ENCODE assay signal across 2 cellular contexts in the genomic region with DNA sequence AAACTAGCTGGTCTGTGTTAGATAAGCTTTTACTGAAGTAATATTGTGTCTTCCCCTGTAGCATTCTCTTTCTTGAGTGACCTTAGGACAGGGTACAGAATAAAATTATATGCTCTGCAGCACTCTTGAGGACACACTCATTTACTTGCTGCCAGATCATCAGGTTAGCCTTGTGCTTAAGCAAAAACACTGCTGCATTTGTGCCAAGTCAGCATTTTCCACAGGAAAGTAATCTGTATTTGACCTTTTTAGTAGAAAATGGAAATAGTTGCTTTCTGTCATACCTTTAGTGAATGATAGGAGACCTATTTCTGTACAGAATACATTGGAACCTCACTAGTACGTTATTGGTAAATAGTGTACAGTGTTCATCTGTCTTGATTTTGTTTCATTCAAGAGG.
TF ChIP-seq lines count a peak whose summit lies in the region.

No MANE protein-coding gene starts in this region.

TF ChIP-seq in GM23338, 12 proteins besides CTCF, POLR2A, EP300 and RAD21 (continues in another document):
- TF ChIP-seq STAT1 (IDR thresholded peaks at IDR 0.05; ENCODE audit: unreplicated experiment), result no peak
- TF ChIP-seq NANOG (IDR thresholded peaks at IDR 0.05; ENCODE audit: borderline replicate concordance), result no peak
- TF ChIP-seq, protein P1, sequence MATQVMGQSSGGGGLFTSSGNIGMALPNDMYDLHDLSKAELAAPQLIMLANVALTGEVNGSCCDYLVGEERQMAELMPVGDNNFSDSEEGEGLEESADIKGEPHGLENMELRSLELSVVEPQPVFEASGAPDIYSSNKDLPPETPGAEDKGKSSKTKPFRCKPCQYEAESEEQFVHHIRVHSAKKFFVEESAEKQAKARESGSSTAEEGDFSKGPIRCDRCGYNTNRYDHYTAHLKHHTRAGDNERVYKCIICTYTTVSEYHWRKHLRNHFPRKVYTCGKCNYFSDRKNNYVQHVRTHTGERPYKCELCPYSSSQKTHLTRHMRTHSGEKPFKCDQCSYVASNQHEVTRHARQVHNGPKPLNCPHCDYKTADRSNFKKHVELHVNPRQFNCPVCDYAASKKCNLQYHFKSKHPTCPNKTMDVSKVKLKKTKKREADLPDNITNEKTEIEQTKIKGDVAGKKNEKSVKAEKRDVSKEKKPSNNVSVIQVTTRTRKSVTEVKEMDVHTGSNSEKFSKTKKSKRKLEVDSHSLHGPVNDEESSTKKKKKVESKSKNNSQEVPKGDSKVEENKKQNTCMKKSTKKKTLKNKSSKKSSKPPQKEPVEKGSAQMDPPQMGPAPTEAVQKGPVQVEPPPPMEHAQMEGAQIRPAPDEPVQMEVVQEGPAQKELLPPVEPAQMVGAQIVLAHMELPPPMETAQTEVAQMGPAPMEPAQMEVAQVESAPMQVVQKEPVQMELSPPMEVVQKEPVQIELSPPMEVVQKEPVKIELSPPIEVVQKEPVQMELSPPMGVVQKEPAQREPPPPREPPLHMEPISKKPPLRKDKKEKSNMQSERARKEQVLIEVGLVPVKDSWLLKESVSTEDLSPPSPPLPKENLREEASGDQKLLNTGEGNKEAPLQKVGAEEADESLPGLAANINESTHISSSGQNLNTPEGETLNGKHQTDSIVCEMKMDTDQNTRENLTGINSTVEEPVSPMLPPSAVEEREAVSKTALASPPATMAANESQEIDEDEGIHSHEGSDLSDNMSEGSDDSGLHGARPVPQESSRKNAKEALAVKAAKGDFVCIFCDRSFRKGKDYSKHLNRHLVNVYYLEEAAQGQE (IDR thresholded peaks at IDR 0.05; ENCODE audit: unreplicated experiment), result no peak
- no peak for TF ChIP-seq CREB1 (CRISPR knock-in tag; IDR thresholded peaks at IDR 0.05; ENCODE audit: low read depth)
- no peak for TF ChIP-seq ZNF331 (CRISPR knock-in tag; IDR thresholded peaks at IDR 0.05; ENCODE audit: low read depth)
- TF ChIP-seq EZH2 (IDR thresholded peaks at IDR 0.05; ENCODE audit: low read depth, unreplicated experiment), result no peak
- no peak for TF ChIP-seq EZH2phosphoT487 (IDR thresholded peaks at IDR 0.05; ENCODE audit: unreplicated experiment)
- TF ChIP-seq, protein P2, sequence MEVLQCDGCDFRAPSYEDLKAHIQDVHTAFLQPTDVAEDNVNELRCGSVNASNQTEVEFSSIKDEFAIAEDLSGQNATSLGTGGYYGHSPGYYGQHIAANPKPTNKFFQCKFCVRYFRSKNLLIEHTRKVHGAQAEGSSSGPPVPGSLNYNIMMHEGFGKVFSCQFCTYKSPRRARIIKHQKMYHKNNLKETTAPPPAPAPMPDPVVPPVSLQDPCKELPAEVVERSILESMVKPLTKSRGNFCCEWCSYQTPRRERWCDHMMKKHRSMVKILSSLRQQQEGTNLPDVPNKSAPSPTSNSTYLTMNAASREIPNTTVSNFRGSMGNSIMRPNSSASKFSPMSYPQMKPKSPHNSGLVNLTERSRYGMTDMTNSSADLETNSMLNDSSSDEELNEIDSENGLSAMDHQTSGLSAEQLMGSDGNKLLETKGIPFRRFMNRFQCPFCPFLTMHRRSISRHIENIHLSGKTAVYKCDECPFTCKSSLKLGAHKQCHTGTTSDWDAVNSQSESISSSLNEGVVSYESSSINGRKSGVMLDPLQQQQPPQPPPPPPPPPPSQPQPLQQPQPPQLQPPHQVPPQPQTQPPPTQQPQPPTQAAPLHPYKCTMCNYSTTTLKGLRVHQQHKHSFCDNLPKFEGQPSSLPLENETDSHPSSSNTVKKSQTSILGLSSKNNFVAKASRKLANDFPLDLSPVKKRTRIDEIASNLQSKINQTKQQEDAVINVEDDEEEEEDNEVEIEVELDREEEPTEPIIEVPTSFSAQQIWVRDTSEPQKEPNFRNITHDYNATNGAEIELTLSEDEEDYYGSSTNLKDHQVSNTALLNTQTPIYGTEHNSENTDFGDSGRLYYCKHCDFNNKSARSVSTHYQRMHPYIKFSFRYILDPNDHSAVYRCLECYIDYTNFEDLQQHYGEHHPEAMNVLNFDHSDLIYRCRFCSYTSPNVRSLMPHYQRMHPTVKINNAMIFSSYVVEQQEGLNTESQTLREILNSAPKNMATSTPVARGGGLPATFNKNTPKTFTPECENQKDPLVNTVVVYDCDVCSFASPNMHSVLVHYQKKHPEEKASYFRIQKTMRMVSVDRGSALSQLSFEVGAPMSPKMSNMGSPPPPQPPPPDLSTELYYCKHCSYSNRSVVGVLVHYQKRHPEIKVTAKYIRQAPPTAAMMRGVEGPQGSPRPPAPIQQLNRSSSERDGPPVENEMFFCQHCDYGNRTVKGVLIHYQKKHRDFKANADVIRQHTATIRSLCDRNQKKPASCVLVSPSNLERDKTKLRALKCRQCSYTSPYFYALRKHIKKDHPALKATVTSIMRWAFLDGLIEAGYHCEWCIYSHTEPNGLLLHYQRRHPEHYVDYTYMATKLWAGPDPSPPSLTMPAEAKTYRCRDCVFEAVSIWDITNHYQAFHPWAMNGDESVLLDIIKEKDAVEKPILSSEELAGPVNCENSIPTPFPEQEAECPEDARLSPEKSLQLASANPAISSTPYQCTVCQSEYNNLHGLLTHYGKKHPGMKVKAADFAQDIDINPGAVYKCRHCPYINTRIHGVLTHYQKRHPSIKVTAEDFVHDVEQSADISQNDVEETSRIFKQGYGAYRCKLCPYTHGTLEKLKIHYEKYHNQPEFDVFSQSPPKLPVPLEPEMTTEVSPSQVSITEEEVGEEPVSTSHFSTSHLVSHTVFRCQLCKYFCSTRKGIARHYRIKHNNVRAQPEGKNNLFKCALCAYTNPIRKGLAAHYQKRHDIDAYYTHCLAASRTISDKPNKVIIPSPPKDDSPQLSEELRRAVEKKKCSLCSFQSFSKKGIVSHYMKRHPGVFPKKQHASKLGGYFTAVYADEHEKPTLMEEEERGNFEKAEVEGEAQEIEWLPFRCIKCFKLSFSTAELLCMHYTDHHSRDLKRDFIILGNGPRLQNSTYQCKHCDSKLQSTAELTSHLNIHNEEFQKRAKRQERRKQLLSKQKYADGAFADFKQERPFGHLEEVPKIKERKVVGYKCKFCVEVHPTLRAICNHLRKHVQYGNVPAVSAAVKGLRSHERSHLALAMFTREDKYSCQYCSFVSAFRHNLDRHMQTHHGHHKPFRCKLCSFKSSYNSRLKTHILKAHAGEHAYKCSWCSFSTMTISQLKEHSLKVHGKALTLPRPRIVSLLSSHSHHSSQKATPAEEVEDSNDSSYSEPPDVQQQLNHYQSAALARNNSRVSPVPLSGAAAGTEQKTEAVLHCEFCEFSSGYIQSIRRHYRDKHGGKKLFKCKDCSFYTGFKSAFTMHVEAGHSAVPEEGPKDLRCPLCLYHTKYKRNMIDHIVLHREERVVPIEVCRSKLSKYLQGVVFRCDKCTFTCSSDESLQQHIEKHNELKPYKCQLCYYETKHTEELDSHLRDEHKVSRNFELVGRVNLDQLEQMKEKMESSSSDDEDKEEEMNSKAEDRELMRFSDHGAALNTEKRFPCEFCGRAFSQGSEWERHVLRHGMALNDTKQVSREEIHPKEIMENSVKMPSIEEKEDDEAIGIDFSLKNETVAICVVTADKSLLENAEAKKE (CRISPR knock-in tag; IDR thresholded peaks at IDR 0.05), result no peak
- no peak for TF ChIP-seq JUNB (IDR thresholded peaks at IDR 0.05; ENCODE audit: unreplicated experiment)
- no peak for TF ChIP-seq POLR2AphosphoS5 (IDR thresholded peaks at IDR 0.05; ENCODE audit: low read depth)

TF ChIP-seq in HepG2, 621 proteins besides CTCF, POLR2A, EP300 and RAD21:
- TF ChIP-seq, protein P3, sequence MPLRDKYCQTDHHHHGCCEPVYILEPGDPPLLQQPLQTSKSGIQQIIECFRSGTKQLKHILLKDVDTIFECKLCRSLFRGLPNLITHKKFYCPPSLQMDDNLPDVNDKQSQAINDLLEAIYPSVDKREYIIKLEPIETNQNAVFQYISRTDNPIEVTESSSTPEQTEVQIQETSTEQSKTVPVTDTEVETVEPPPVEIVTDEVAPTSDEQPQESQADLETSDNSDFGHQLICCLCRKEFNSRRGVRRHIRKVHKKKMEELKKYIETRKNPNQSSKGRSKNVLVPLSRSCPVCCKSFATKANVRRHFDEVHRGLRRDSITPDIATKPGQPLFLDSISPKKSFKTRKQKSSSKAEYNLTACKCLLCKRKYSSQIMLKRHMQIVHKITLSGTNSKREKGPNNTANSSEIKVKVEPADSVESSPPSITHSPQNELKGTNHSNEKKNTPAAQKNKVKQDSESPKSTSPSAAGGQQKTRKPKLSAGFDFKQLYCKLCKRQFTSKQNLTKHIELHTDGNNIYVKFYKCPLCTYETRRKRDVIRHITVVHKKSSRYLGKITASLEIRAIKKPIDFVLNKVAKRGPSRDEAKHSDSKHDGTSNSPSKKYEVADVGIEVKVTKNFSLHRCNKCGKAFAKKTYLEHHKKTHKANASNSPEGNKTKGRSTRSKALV (CRISPR knock-in tag; IDR thresholded peaks at IDR 0.05), result no peak
- TF ChIP-seq ZNF230 (CRISPR knock-in tag; IDR thresholded peaks at IDR 0.05) (no peak), ZNF577 (CRISPR knock-in tag; IDR thresholded peaks at IDR 0.05; ENCODE audit: borderline replicate concordance, low read depth) (no peak), MAFK (conservative IDR thresholded peaks at IDR 0.05 in 1 of 2, IDR thresholded peaks at IDR 0.05 in 1 of 2; ENCODE audit: low read length in 2 of 2) (peak; percentile 99 to 100), MAFF (IDR thresholded peaks at IDR 0.05; ENCODE audit: low read depth, low read length) (peak; percentile 100), CBX1 (IDR thresholded peaks at IDR 0.05; ENCODE audit: low read depth) (no peak), ZFP37 (CRISPR knock-in tag; IDR thresholded peaks at IDR 0.05; ENCODE audit: borderline replicate concordance) (no peak), PHF21A (CRISPR knock-in tag; IDR thresholded peaks at IDR 0.05) (no peak), SETDB1 (CRISPR knock-in tag; IDR thresholded peaks at IDR 0.05; ENCODE audit: borderline replicate concordance) (no peak), MAFG (CRISPR knock-in tag; IDR thresholded peaks at IDR 0.05) (peak; percentile 57; the same call in 1 of the 2 replicates)
